1 cellular context compared by ENCODE assay signal in genomic region chr1:226870323-226871046, GRCh38.
TF ChIP-seq lines count a peak whose summit lies in the region.

Gene PSEN2 (plus strand): TSS chr1:226870616. CDS start chr1:226881908, 11,292 bp downstream.

TF ChIP-seq in K562, 482 proteins besides CTCF, POLR2A, EP300 and RAD21 (continued from another document and continues in another):
- no peak for TF ChIP-seq CHD7 (IDR thresholded peaks at IDR 0.05; ENCODE audit: low read depth, low read length)
- peak; percentile 64; the same call in 1 of the 2 replicates for TF ChIP-seq ZBTB7A (IDR thresholded peaks at IDR 0.05; ENCODE audit: borderline replicate concordance, control insufficient read depth, low read depth, low read length)
- peak; percentile 57; the same call in 1 of the 2 replicates for TF ChIP-seq ZNF584 (CRISPR knock-in tag; IDR thresholded peaks at IDR 0.05; ENCODE audit: low read depth)
- TF ChIP-seq XRCC5 (IDR thresholded peaks at IDR 0.05; ENCODE audit: low read depth, low read length) = peak; percentile 21; the same call in 1 of the 2 replicates
- peak; percentile 47; the same call in 1 of the 2 replicates for TF ChIP-seq RNF2 (IDR thresholded peaks at IDR 0.05)
- TF ChIP-seq ARID3B (CRISPR knock-in tag; IDR thresholded peaks at IDR 0.05; ENCODE audit: borderline replicate concordance) = no peak
- TF ChIP-seq ATF7 (IDR thresholded peaks at IDR 0.05) = peak; percentile 69
- peak; percentile 41 for TF ChIP-seq GATAD2A (IDR thresholded peaks at IDR 0.05)
- TF ChIP-seq UBTF (IDR thresholded peaks at IDR 0.05; ENCODE audit: borderline replicate concordance in 1 of 2, low read depth in 2 of 2, low read length in 2 of 2) = peak; percentile 77 to 92
- 0 out of 2 replicates have a peak, but pooled peaks have one; percentile 12 for TF ChIP-seq ZNF76 (CRISPR knock-in tag; IDR thresholded peaks at IDR 0.05; ENCODE audit: borderline replicate concordance)
- peak; percentile 99 for TF ChIP-seq GATAD2B (IDR thresholded peaks at IDR 0.05; ENCODE audit: borderline replicate concordance)
- TF ChIP-seq ATF2 (CRISPR knock-in tag; IDR thresholded peaks at IDR 0.05) = no peak
- TF ChIP-seq SMARCB1 (IDR thresholded peaks at IDR 0.05; ENCODE audit: insufficient read length, low read depth) = no peak
- peak; percentile 92 to 96; a peak in 3 of 4 replicates for TF ChIP-seq MNT (conservative IDR thresholded peaks at IDR 0.05)
- no peak for TF ChIP-seq BCLAF1 (IDR thresholded peaks at IDR 0.05; ENCODE audit: borderline replicate concordance in 1 of 2, control insufficient read depth in 1 of 2, low read depth in 2 of 2, low read length in 1 of 2)
- TF ChIP-seq CEBPZ (IDR thresholded peaks at IDR 0.05; ENCODE audit: borderline replicate concordance, low read depth, low read length) = no peak
- peak in 1 of 2 experiments; percentile 51; a peak in 1 of 4 replicates for TF ChIP-seq ZNF639 (CRISPR knock-in tag; conservative IDR thresholded peaks at IDR 0.05 in 1 of 2, IDR thresholded peaks at IDR 0.05 in 1 of 2)
